Comparison of ENCODE assay signal across 8 cellular contexts in the genomic region with DNA sequence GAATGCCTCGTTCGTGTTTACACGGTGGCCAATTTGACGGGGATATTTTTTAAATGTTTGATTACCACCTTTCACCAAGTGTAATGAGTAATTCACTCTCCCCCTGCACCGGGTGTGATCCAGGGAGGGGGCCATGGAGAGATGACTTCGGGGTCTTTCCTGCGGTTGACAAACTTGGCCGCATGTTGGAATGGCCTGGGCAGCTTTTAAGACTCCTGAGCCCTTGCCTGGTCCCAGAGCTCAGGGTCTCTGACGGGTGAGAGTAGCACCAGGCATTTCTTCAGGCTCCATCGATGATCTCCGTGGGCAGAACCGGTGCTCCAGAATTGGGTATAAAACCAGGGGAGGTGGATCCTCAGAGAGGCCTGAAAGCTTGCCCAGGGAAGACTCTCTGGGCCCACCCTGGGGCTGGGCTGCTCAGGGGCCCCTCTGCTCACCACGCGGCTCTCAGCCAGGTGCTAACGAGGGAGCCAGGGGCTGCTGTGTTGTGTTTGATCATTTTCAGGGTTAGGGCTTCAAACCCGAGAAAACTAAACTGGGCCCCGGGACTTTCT. TPM values are rescaled to one million over a fixed set of nuclear protein-coding genes. Genes with fewer than 3 reads are reported as not detected.
DNase-seq lines count a peak whose midpoint lies in the region; ATAC-seq and TF ChIP-seq lines count a peak whose summit lies in the region.

No MANE protein-coding gene starts in this region.

- DNase-seq in cardiac fibroblast (ENCODE audit: low read depth in 2 of 2) (peak in 1 of 2 donors; percentile 15), mucosa of descending colon (peak in 2 of 3 donors; percentile 14 to 36), uterus (no peak), cerebellar cortex (ENCODE audit: low spot score) (no peak)

- peaks cover 32% of the 10 kb centered on the region for H3K79me2 ChIP-seq in OCI-LY3 (ENCODE audit: low read length)

- ATAC-seq in GM21576 (IDR thresholded peaks at IDR 0.05; ENCODE audit: unreplicated experiment) = peak; percentile 13
- ATAC-seq in mucosa of descending colon = no peak
- ATAC-seq in GM21390 (IDR thresholded peaks at IDR 0.05; ENCODE audit: unreplicated experiment) = no peak

- peaks cover 29% of the 10 kb centered on the region for H3K36me3 ChIP-seq in OCI-LY3 (replicated peaks; ENCODE audit: low read depth, low read length)
- peaks cover 12% of the 10 kb centered on the region for H3K36me3 ChIP-seq in mucosa of descending colon (ENCODE audit: low read depth)
- H3K36me3 ChIP-seq in uterus = no peaks in the 10 kb centered on the region

- TF ChIP-seq POLR2A in uterus (IDR thresholded peaks at IDR 0.05) = no peak

- H3K9me3 ChIP-seq in OCI-LY3 (ENCODE audit: insufficient read depth, low read length) (no peaks in the 10 kb centered on the region), mucosa of descending colon (no peaks in the 10 kb centered on the region), uterus (no peaks in the 10 kb centered on the region)

- intact Hi-C loops in mucosa of descending colon (cut with DNase I, micrococcal nuclease) (no loop called here), uterus (cut with DNase I; ENCODE audit: low total_unique reads) (no loop called here)

- no peaks in the 10 kb centered on the region for H3K27me3 ChIP-seq in OCI-LY3 (ENCODE audit: low read depth, low read length)
- H3K27me3 ChIP-seq in uterus = no peaks in the 10 kb centered on the region

- H2AFZ ChIP-seq in OCI-LY3 (ENCODE audit: low read depth, low read length) = peak overlapping the region; percentile 67; the same call in 1 of the 2 replicates

- H3K4me1 ChIP-seq in OCI-LY3 (ENCODE audit: low read length) (peaks cover 23% of the 10 kb centered on the region), mucosa of descending colon (ENCODE audit: low read depth) (peaks cover 26% of the 10 kb centered on the region), uterus (peaks cover 0 to 11% of the 10 kb centered on the region in 2 donors)

- peak overlapping the region; percentile 99 for H3K9ac ChIP-seq in OCI-LY3 (ENCODE audit: low read length)

- TF ChIP-seq CTCF in C4-2B (conservative IDR thresholded peaks at IDR 0.05) = no peak
- no peak for TF ChIP-seq CTCF in OCI-LY3 (IDR thresholded peaks at IDR 0.05; ENCODE audit: low read depth, low read length)
- no peak for TF ChIP-seq CTCF in cardiac fibroblast (IDR thresholded peaks at IDR 0.05; ENCODE audit: low read depth, low read length)
- TF ChIP-seq CTCF in mucosa of descending colon (IDR thresholded peaks at IDR 0.05) = no peak
- no peak for TF ChIP-seq CTCF in uterus (IDR thresholded peaks at IDR 0.05)

- H4K20me1 ChIP-seq in OCI-LY3 (ENCODE audit: insufficient read depth, low read length) = peaks cover 3% of the 10 kb centered on the region; the same call in 1 of the 2 replicates

- peak overlapping the region; percentile 96 for H3K4me3 ChIP-seq in OCI-LY3 (ENCODE audit: low read length)
- peak overlapping the region; percentile 73 to 88 for H3K4me3 ChIP-seq in cardiac fibroblast (replicated peaks in 1 of 2; ENCODE audit: low read depth in 2 of 2, low read length in 2 of 2)
- peak overlapping the region; percentile 63 for H3K4me3 ChIP-seq in mucosa of descending colon
- H3K4me3 ChIP-seq in uterus = peak overlapping the region; percentile 82 to 86

- H3K27ac ChIP-seq in C4-2B = peak overlapping the region; percentile 93
- H3K27ac ChIP-seq in OCI-LY3 (ENCODE audit: low read length) = peak overlapping the region; percentile 45
- H3K27ac ChIP-seq in uterus = peak overlapping the region; percentile 91 to 93

- peak overlapping the region; percentile 98 for H3K4me2 ChIP-seq in OCI-LY3 (ENCODE audit: low read length)

RNA-seq across cellular contexts. Expression of gene ZNF282, which starts 0.9 kb away (rescaled TPM):
- total RNA-seq in mucosa of descending colon = 10 to 100 TPM; 22.0 to 32.4 (median 28.1) TPM
- total RNA-seq in uterus = 10 to 100 TPM in 3 of 4 donors, 1 to 10 TPM in 1; 3.2 to 36.4 (median 24.1) TPM

RNA-seq across cellular contexts. Expression of gene ZNF212, which starts 43.2 kb away (rescaled TPM):
- total RNA-seq in mucosa of descending colon (10 to 100 TPM in 2 of 3 donors, 1 to 10 TPM in 1; 9.7 to 12.8 (median 11.9) TPM), uterus (10 to 100 TPM in 1 of 4 donors, 1 to 10 TPM in 3; 2.9 to 14.1 (median 7.7) TPM)

RNA-seq across cellular contexts. Expression of gene ZNF398, which starts 49.0 kb away (rescaled TPM):
- total RNA-seq in mucosa of descending colon (10 to 100 TPM in 2 of 3 donors, 1 to 10 TPM in 1; 9.9 to 17.2 (median 10.9) TPM), uterus (10 to 100 TPM in 3 of 4 donors, 1 to 10 TPM in 1; 7.6 to 22.6 (median 16.5) TPM)

Comparison
In these comparisons a context has a peak if more than half of its experiments do, and no peak if none do; other contexts are left out.
1. DNase-seq: peak in mucosa of descending colon (2 of 3); none in uterus (0 of 2) and cerebellar cortex (single experiment).
2. Peak in every context shown above with its lines, with median percentiles within 50 percentile points of each other: H3K27ac ChIP-seq and H3K4me3 ChIP-seq.